ENCODE assay signal across 1 cellular context in genomic region chr22:42078469-42079318, GRCh38.
TF ChIP-seq lines count a peak whose summit lies in the region.

No MANE protein-coding gene starts in this region.

TF ChIP-seq in HepG2, 621 proteins besides CTCF, POLR2A, EP300 and RAD21 (continued from another document):
- TF ChIP-seq PRDM10 (CRISPR knock-in tag; IDR thresholded peaks at IDR 0.05; ENCODE audit: low read depth) (no peak), MAZ (IDR thresholded peaks at IDR 0.05; ENCODE audit: borderline replicate concordance, low read depth, low read length) (no peak), MAZ (CRISPR knock-in tag; IDR thresholded peaks at IDR 0.05; ENCODE audit: low read depth) (no peak), ZNF749 (CRISPR knock-in tag; IDR thresholded peaks at IDR 0.05; ENCODE audit: borderline replicate concordance) (no peak), RAD51 (IDR thresholded peaks at IDR 0.05; ENCODE audit: borderline replicate concordance) (no peak), ZNF224 (CRISPR knock-in tag; IDR thresholded peaks at IDR 0.05) (no peak), YEATS4 (CRISPR knock-in tag; IDR thresholded peaks at IDR 0.05; ENCODE audit: borderline replicate concordance) (no peak), ZZZ3 (CRISPR knock-in tag; IDR thresholded peaks at IDR 0.05; ENCODE audit: borderline replicate concordance) (no peak), ZBTB37 (CRISPR knock-in tag; IDR thresholded peaks at IDR 0.05) (no peak), KLF9 (CRISPR knock-in tag; IDR thresholded peaks at IDR 0.05; ENCODE audit: low read depth) (no peak), ZNF670 (CRISPR knock-in tag; IDR thresholded peaks at IDR 0.05; ENCODE audit: borderline replicate concordance) (0 out of 2 replicates have a peak, but pooled peaks have one; percentile 20), ZBTB21 (CRISPR knock-in tag; IDR thresholded peaks at IDR 0.05) (peak; percentile 91), MTA3 (CRISPR knock-in tag; IDR thresholded peaks at IDR 0.05) (no peak), SOX13 (IDR thresholded peaks at IDR 0.05) (no peak), SOX13 (CRISPR knock-in tag; conservative IDR thresholded peaks at IDR 0.05 in 1 of 2, IDR thresholded peaks at IDR 0.05 in 1 of 2) (no peak), ZNF18 (CRISPR knock-in tag; IDR thresholded peaks at IDR 0.05; ENCODE audit: insufficient replicate concordance) (no peak), SMC3 (IDR thresholded peaks at IDR 0.05; ENCODE audit: low read length) (no peak), ZNF879 (CRISPR knock-in tag; IDR thresholded peaks at IDR 0.05) (no peak), NCOA1 (CRISPR knock-in tag; IDR thresholded peaks at IDR 0.05) (no peak), GFI1 (CRISPR knock-in tag; IDR thresholded peaks at IDR 0.05; ENCODE audit: borderline replicate concordance) (no peak), SNAPC5 (CRISPR knock-in tag; IDR thresholded peaks at IDR 0.05; ENCODE audit: borderline replicate concordance) (no peak), ZNF652 (CRISPR knock-in tag; IDR thresholded peaks at IDR 0.05; ENCODE audit: borderline replicate concordance, low read depth) (peak; percentile 85; the same call in 1 of the 2 replicates), ARID2 (CRISPR knock-in tag; IDR thresholded peaks at IDR 0.05; ENCODE audit: borderline replicate concordance) (no peak), THRA (CRISPR knock-in tag; IDR thresholded peaks at IDR 0.05; ENCODE audit: borderline replicate concordance) (no peak)
- TF ChIP-seq, protein P1, sequence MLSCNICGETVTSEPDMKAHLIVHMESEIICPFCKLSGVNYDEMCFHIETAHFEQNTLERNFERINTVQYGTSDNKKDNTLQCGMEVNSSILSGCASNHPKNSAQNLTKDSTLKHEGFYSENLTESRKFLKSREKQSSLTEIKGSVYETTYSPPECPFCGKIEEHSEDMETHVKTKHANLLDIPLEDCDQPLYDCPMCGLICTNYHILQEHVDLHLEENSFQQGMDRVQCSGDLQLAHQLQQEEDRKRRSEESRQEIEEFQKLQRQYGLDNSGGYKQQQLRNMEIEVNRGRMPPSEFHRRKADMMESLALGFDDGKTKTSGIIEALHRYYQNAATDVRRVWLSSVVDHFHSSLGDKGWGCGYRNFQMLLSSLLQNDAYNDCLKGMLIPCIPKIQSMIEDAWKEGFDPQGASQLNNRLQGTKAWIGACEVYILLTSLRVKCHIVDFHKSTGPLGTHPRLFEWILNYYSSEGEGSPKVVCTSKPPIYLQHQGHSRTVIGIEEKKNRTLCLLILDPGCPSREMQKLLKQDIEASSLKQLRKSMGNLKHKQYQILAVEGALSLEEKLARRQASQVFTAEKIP (CRISPR knock-in tag; IDR thresholded peaks at IDR 0.05; ENCODE audit: borderline replicate concordance): no peak
- TF ChIP-seq, protein P2, sequence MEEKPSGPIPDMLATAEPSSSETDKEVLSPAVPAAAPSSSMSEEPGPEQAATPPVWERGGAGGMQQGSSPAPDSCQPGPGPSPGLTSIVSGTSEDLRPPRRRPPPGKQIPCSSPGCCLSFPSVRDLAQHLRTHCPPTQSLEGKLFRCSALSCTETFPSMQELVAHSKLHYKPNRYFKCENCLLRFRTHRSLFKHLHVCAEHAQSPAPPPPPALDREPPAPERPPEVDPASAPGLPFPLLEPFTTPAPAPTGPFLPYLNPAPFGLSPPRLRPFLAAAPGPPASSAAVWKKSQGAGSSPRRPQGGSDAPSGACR (CRISPR knock-in tag; IDR thresholded peaks at IDR 0.05): no peak
- TF ChIP-seq, protein P3, sequence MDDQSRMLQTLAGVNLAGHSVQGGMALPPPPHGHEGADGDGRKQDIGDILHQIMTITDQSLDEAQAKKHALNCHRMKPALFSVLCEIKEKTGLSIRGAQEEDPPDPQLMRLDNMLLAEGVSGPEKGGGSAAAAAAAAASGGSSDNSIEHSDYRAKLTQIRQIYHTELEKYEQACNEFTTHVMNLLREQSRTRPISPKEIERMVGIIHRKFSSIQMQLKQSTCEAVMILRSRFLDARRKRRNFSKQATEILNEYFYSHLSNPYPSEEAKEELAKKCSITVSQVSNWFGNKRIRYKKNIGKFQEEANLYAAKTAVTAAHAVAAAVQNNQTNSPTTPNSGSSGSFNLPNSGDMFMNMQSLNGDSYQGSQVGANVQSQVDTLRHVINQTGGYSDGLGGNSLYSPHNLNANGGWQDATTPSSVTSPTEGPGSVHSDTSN (CRISPR knock-in tag; IDR thresholded peaks at IDR 0.05; ENCODE audit: borderline replicate concordance): no peak
